In the genomic region with DNA sequence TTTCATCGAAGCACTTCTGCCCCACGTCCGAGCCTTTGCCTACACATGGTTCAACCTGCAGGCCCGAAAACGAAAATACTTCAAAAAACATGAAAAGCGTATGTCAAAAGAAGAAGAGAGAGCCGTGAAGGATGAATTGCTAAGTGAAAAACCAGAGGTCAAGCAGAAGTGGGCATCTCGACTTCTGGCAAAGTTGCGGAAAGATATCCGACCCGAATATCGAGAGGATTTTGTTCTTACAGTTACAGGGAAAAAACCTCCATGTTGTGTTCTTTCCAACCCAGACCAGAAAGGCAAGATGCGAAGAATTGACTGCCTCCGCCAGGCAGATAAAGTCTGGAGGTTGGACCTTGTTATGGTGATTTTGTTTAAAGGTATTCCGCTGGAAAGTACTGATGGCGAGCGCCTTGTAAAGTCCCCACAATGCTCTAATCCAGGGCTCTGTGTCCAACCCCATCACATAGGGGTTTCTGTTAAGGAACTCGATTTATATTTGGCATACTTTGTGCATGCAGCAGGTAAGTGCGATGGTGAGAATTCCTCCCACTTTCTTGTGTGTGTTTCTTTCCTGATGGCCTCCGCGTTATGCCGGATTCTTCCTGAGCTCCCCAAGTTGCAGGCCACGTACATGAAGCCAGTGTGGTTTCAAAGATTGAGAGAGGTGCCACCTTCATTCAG, we compare ENCODE assay signal across 21 cellular contexts. TPM values are rescaled to one million over a fixed set of nuclear protein-coding genes. Genes with fewer than 3 reads are reported as not detected.
DNase-seq lines count a peak whose midpoint lies in the region; ATAC-seq and TF ChIP-seq lines count a peak whose summit lies in the region.
"Had no signal": no experiment of that assay in that cellular context is flagged by ENCODE, and none has a peak within 500 bp of the region (broad histone marks: within the 10 kb centered on the region; RNA-seq: fewer than 3 reads in every experiment).

No MANE protein-coding gene starts in this region.

- 94 to 97% methylated on average over 15 to 23 of the region's 23 CpGs for WGBS in endodermal cell (ENCODE audit: insufficient coverage in 1 of 2, insufficient read length in 1 of 2), 2 experiments
- 61 to 70% methylated on average over 23 of the region's 23 CpGs for WGBS in aorta, 2 donors

- no peak for TF ChIP-seq POLR2A in gastrocnemius medialis (IDR thresholded peaks at IDR 0.05)

- no peak overlapping the region for H3K27ac Mint-ChIP-seq in endodermal cell
- H3K27ac Mint-ChIP-seq: activated T-helper 17 cell treated with anti-CD3 and anti-CD28 coated beads, Interleukin-2, amount 50 U/mL, for 72 hours; memory B cell had no signal

- H3K4me3 Mint-ChIP-seq in endodermal cell: no peak overlapping the region
- H3K4me3 Mint-ChIP-seq: activated T-helper 17 cell treated with anti-CD3 and anti-CD28 coated beads, Interleukin-2, amount 50 U/mL, for 72 hours; central memory CD8-positive, alpha-beta T cell; memory B cell had no signal

- no peak overlapping the region for H3K9ac ChIP-seq in endodermal cell (ENCODE audit: extremely low read depth, low read length, poor library complexity, severe bottlenecking)
- H3K9ac ChIP-seq: KMS-11, SK-N-SH had no signal

- H3K4me3 ChIP-seq in right atrium auricular region: no peak overlapping the region
- no peak overlapping the region for H3K4me3 ChIP-seq in endodermal cell (ENCODE audit: low read length)
- peak overlapping the region; percentile 41 to 88 (median 80) for H3K4me3 ChIP-seq in gastrocnemius medialis
- H3K4me3 ChIP-seq in aorta (ENCODE audit: low read length in 2 of 2): peak overlapping the region in 1 of 2 donors; percentile 26

- intact Hi-C loops in Right ventricle myocardium inferior (cut with DNase I): no loop called here
- intact Hi-C loops in gastrocnemius medialis (cut with DNase I; ENCODE audit: low total_unique reads): no loop called here
- intact Hi-C loops in aorta (cut with DNase I): loop anchor here in 1 of 2 donors (5.0 kb wide), 2 partner anchors 36 to 94 kb away; no protein-coding TSS in a partner anchor

- ATAC-seq in Right ventricle myocardium inferior (no peak), gastrocnemius medialis (no peak), aorta (ENCODE audit: low FRiP score) (no peak), GM21825 (IDR thresholded peaks at IDR 0.05; ENCODE audit: unreplicated experiment) (no peak)
- ATAC-seq: activated T-helper 17 cell treated with anti-CD3 and anti-CD28 coated beads, Interleukin-2, amount 50 U/mL, for 72 hours had no signal

- DNase-seq in right atrium auricular region (ENCODE audit: low spot score): no peak
- DNase-seq in Right ventricle myocardium inferior (ENCODE audit: missing footprints): no peak
- peak; percentile 49 for DNase-seq in endodermal cell
- DNase-seq in gastrocnemius medialis: no peak
- no peak for DNase-seq in aorta
- no peak for DNase-seq in activated CD8-positive, alpha-beta memory T cell treated with anti-CD3 and anti-CD28 coated beads, Interleukin-2, amount 50 U/mL, for 48 hours
- no peak for DNase-seq in NOMO-1 treated with dmso at 0.1 percent for 144 hours (lab: John Stamatoyannopoulos, UW; ENCODE audit: unreplicated experiment)
- DNase-seq: activated CD4-positive, alpha-beta T cell treated with anti-CD3 and anti-CD28 coated beads for 1 hour; effector memory CD4-positive, alpha-beta T cell; GF-D8; NCI-H2081; NCI-H526 treated with DMSO at 0.1 percent for 48 hours; SK-N-SH; stimulated activated CD4-positive, alpha-beta T cell treated with anti-CD3 and anti-CD28 coated beads, Interleukin-2, amount 100 ng/mL, for 24 hours; T-helper 9 cell had no signal

- H3K27ac ChIP-seq in right atrium auricular region (peak overlapping the region; percentile 98), endodermal cell (ENCODE audit: low read depth, low read length) (no peak overlapping the region), gastrocnemius medialis (peak overlapping the region; percentile 90 to 96 (median 95)), aorta (ENCODE audit: low read depth in 1 of 2, low read length in 2 of 2) (peak overlapping the region; percentile 77 to 92)
- H3K27ac ChIP-seq: KMS-11 had no signal

- peaks cover 9% of the 10 kb centered on the region for H3K36me3 ChIP-seq in right atrium auricular region
- no peaks in the 10 kb centered on the region for H3K36me3 ChIP-seq in endodermal cell (ENCODE audit: control insufficient read depth, insufficient read depth, low read length)
- H3K36me3 ChIP-seq in gastrocnemius medialis: no peaks in the 10 kb centered on the region
- H3K36me3 ChIP-seq in aorta (ENCODE audit: control insufficient read depth in 1 of 2, insufficient read depth in 2 of 2, low read length in 1 of 2): peaks cover 0 to 2% of the 10 kb centered on the region in 2 donors

- no peaks in the 10 kb centered on the region for H3K9me3 Mint-ChIP-seq in endodermal cell
- H3K9me3 Mint-ChIP-seq: activated T-helper 17 cell treated with anti-CD3 and anti-CD28 coated beads, Interleukin-2, amount 50 U/mL, for 72 hours; central memory CD8-positive, alpha-beta T cell; memory B cell; neural crest cell had no signal

- no peaks in the 10 kb centered on the region for H3K9me3 ChIP-seq in right atrium auricular region
- H3K9me3 ChIP-seq in endodermal cell (ENCODE audit: control insufficient read depth, low read length): no peaks in the 10 kb centered on the region
- H3K9me3 ChIP-seq in gastrocnemius medialis: no peaks in the 10 kb centered on the region
- H3K9me3 ChIP-seq in aorta (ENCODE audit: control insufficient read depth, low read length): no peaks in the 10 kb centered on the region
- H3K9me3 ChIP-seq: SK-N-SH had no signal

- TF ChIP-seq CTCF in right atrium auricular region (IDR thresholded peaks at IDR 0.05): no peak
- TF ChIP-seq CTCF in endodermal cell (conservative IDR thresholded peaks at IDR 0.05): no peak
- no peak for TF ChIP-seq CTCF in gastrocnemius medialis (IDR thresholded peaks at IDR 0.05 in 4 of 5, conservative IDR thresholded peaks at IDR 0.05 in 1 of 5)

- no peaks in the 10 kb centered on the region for H3K27me3 ChIP-seq in right atrium auricular region
- peaks cover 31% of the 10 kb centered on the region for H3K27me3 ChIP-seq in endodermal cell (ENCODE audit: control insufficient read depth, insufficient read depth, low read length, poor library complexity, severe bottlenecking)
- H3K27me3 ChIP-seq in gastrocnemius medialis: no peaks in the 10 kb centered on the region
- H3K27me3 ChIP-seq in aorta (ENCODE audit: control insufficient read depth in 1 of 2, insufficient read depth in 2 of 2, low read length in 1 of 2): no peaks in the 10 kb centered on the region

- no peaks in the 10 kb centered on the region for H3K36me3 Mint-ChIP-seq in endodermal cell (ENCODE audit: low read depth)

- no peaks in the 10 kb centered on the region for H3K4me1 Mint-ChIP-seq in endodermal cell
- H3K4me1 Mint-ChIP-seq: activated T-helper 17 cell treated with anti-CD3 and anti-CD28 coated beads, Interleukin-2, amount 50 U/mL, for 72 hours; memory B cell had no signal

- H3K4me1 ChIP-seq in right atrium auricular region: peaks cover 0 to 77% of the 10 kb centered on the region in 2 donors
- no peaks in the 10 kb centered on the region for H3K4me1 ChIP-seq in endodermal cell (ENCODE audit: control insufficient read depth, insufficient read depth, low read length)
- H3K4me1 ChIP-seq in gastrocnemius medialis: peaks cover 65 to 66% of the 10 kb centered on the region in 2 donors
- peaks cover 0 to 2% of the 10 kb centered on the region in 2 donors for H3K4me1 ChIP-seq in aorta (ENCODE audit: control insufficient read depth in 1 of 2, insufficient read depth in 2 of 2, low read length in 2 of 2)

- peaks cover 26% of the 10 kb centered on the region for H3K27me3 Mint-ChIP-seq in endodermal cell (ENCODE audit: insufficient read depth)
- H3K27me3 Mint-ChIP-seq: central memory CD8-positive, alpha-beta T cell had no signal

- in situ Hi-C loops in gastrocnemius medialis (cut with MboI; ENCODE audit: low sequenced_read_pairs in 4 of 4): loop anchor here in 2 of 4 donors (10.0 kb wide), 2 partner anchors 96 to 246 kb away; no protein-coding TSS in a partner anchor

RNA-seq across cellular contexts. Expression of gene NFIA, which starts 5.9 kb away (rescaled TPM):
- 10 to 100 TPM; 75.3 to 81.3 TPM for total RNA-seq in right atrium auricular region
- total RNA-seq in Right ventricle myocardium inferior: 97.6 TPM
- 1 to 10 TPM; 2.3 to 3.8 TPM for total RNA-seq in endodermal cell
- 3.7 TPM for polyA plus RNA-seq in endodermal cell (2013, experiment 1 of 2)
- polyA plus RNA-seq in endodermal cell (2013, experiment 2 of 2): 5.1 TPM
- total RNA-seq in gastrocnemius medialis: 10 to 100 TPM; 12.9 to 27.0 (median 26.6) TPM
- 100 to 1,000 TPM; 139 to 221 TPM for total RNA-seq in aorta
- 10 to 100 TPM; 15.3 to 25.7 TPM for polyA plus RNA-seq in aorta

Comparison
In these comparisons a context has a peak if more than half of its experiments do, and no peak if none do; other contexts are left out.
1. H3K4me3 ChIP-seq: peak in gastrocnemius medialis (4 of 4); none in right atrium auricular region (0 of 2) and endodermal cell (single experiment).